In the genomic region with DNA sequence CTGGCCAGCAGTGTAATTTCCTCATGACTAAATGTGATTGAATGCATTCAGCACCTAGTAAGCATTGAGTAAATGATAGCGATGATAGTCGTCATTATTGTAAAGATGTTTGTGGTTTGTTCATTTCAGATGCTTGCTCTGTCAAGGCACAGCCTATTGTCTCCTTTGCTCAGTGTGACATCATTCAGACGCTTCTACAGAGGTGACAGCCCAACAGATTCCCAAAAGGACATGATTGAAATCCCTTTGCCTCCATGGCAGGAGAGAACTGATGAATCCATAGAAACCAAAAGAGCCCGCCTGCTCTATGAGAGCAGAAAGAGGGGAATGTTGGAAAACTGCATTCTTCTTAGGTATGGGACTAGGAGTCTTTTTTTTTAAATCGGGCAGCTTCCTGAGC, we compare ENCODE assay signal across 35 cellular contexts.
"Had no signal": no experiment of that assay in that cellular context is flagged by ENCODE, and none has a peak within 500 bp of the region (broad histone marks: within the 10 kb centered on the region; RNA-seq: fewer than 3 reads in every experiment).

No MANE protein-coding gene starts in this region.

- H3K36me3 ChIP-seq: breast epithelium had no signal

- DNase-seq: activated B cell treated with CpG ODN at 0.5 μM for 24 hours; activated CD4-positive, alpha-beta memory T cell treated with anti-CD3 and anti-CD28 coated beads for 36 hours; activated CD4-positive, alpha-beta T cell treated with anti-CD3 and anti-CD28 coated beads for 4 hours; activated CD4-positive, alpha-beta T cell treated with anti-CD3 and anti-CD28 coated beads, Interleukin-2, amount 10 ng/mL, durations not matched to agents 24 days and 14 days; activated CD4-positive, alpha-beta T cell treated with anti-CD3 and anti-CD28 coated beads, Interleukin-2, amount 50 U/mL, for 1 hour; activated CD4-positive, alpha-beta T cell treated with anti-CD3 and anti-CD28 coated beads, Interleukin-2, amount 50 U/mL, for 4 hours; activated CD4-positive, CD25-positive, alpha-beta regulatory T cell treated with anti-CD3 and anti-CD28 coated beads, Interleukin-2, amount 50 U/mL, for 72 hours; activated CD8-positive, alpha-beta memory T cell treated with anti-CD3 and anti-CD28 coated beads, Interleukin-2, amount 50 U/mL, for 4 hours; activated CD8-positive, alpha-beta T cell treated with anti-CD3 and anti-CD28 coated beads for 36 hours; activated effector memory CD4-positive, alpha-beta T cell treated with anti-CD3 and anti-CD28 coated beads, Interleukin-2, amount 50 U/mL, for 16 hours; activated gamma-delta T cell treated with Interleukin-2 at 50 U/mL for 16 hours; activated naive CD4-positive, alpha-beta T cell; activated naive CD4-positive, alpha-beta T cell treated with anti-CD3 and anti-CD28 coated beads, Interleukin-2, amount 10 ng/mL, durations not matched to agents 7 days and 5 days; activated T-cell treated with anti-CD3 and anti-CD28 coated beads for 4 hours; activated T-cell treated with anti-CD3 and anti-CD28 coated beads, Interleukin-2, amount 50 U/mL, for 1 hour; activated T-cell treated with anti-CD3 and anti-CD28 coated beads, Interleukin-2, amount 50 U/mL, for 72 hours; adrenal gland; amniotic stem cell; aorta; body of pancreas; brain microvascular endothelial cell; central memory CD4-positive, alpha-beta T cell; SW 1271; T-helper 1 cell; T-helper 2 cell; T-helper 9 cell had no signal

- H3K4me3 Mint-ChIP-seq: activated B cell treated with CpG ODN at 0.5 μM for 24 hours; activated CD4-positive, alpha-beta memory T cell treated with anti-CD3 and anti-CD28 coated beads for 36 hours; activated CD4-positive, alpha-beta T cell treated with anti-CD3 and anti-CD28 coated beads, Interleukin-2, amount 10 ng/mL, durations not matched to agents 24 days and 14 days; activated CD8-positive, alpha-beta T cell treated with anti-CD3 and anti-CD28 coated beads for 36 hours; activated naive CD4-positive, alpha-beta T cell treated with anti-CD3 and anti-CD28 coated beads, Interleukin-2, amount 10 ng/mL, durations not matched to agents 7 days and 5 days; activated T-cell treated with anti-CD3 and anti-CD28 coated beads, Interleukin-2, amount 50 U/mL, for 72 hours; activated T-helper 1 cell treated with anti-CD3 and anti-CD28 coated beads, Interleukin-12 subunit alpha, Interleukin-12 subunit beta, Interleukin-2, Interleukin-4 antibody, amounts not matched to agents 30 ng/mL and 10 ng/mL and 1 ng/mL, durations not matched to agents 14 hours and 24 hours and 36 hours; activated T-helper 17 cell treated with anti-CD3 and anti-CD28 coated beads, Interleukin-2, amount 50 U/mL, for 72 hours; T-helper 1 cell treated with Interleukin-12 subunit alpha and Interleukin-12 subunit beta and Interleukin-4 antibody, amounts not matched to agents 30 μg/mL and 1 μg/mL, for 36 hours; T-helper 2 cell treated with Interferon-gamma antibody and Interleukin-4, amounts not matched to agents 5 μg/mL and 100 μg/mL, for 36 hours had no signal

- H3K27ac ChIP-seq: adrenal gland, body of pancreas, brain microvascular endothelial cell, breast epithelium, VCaP had no signal

- H3K27ac Mint-ChIP-seq: activated B cell treated with CpG ODN at 0.5 μM for 24 hours; activated CD4-positive, alpha-beta memory T cell treated with anti-CD3 and anti-CD28 coated beads for 36 hours; activated CD4-positive, alpha-beta T cell treated with anti-CD3 and anti-CD28 coated beads, Interleukin-2, amount 10 ng/mL, durations not matched to agents 24 days and 14 days; activated CD8-positive, alpha-beta T cell treated with anti-CD3 and anti-CD28 coated beads for 36 hours; activated naive CD4-positive, alpha-beta T cell treated with anti-CD3 and anti-CD28 coated beads, Interleukin-2, amount 10 ng/mL, durations not matched to agents 7 days and 5 days; activated T-helper 1 cell treated with anti-CD3 and anti-CD28 coated beads, Interleukin-12 subunit alpha, Interleukin-12 subunit beta, Interleukin-2, Interleukin-4 antibody, amounts not matched to agents 30 ng/mL and 10 ng/mL and 1 ng/mL, durations not matched to agents 14 hours and 24 hours and 36 hours; T-helper 1 cell treated with Interleukin-12 subunit alpha and Interleukin-12 subunit beta and Interleukin-4 antibody, amounts not matched to agents 30 μg/mL and 1 μg/mL, for 36 hours; T-helper 2 cell treated with Interferon-gamma antibody and Interleukin-4, amounts not matched to agents 5 μg/mL and 100 μg/mL, for 36 hours had no signal

- H3K4me3 ChIP-seq: adrenal gland, body of pancreas, breast epithelium had no signal

- H3K4me1 ChIP-seq: breast epithelium had no signal

- ATAC-seq: activated CD8-positive, alpha-beta T cell treated with anti-CD3 and anti-CD28 coated beads for 36 hours; activated naive CD4-positive, alpha-beta T cell treated with anti-CD3 and anti-CD28 coated beads, Interleukin-2, amount 50 U/mL, for 72 hours; activated T-cell treated with anti-CD3 and anti-CD28 coated beads, Interleukin-2, amount 50 U/mL, for 72 hours; activated T-helper 17 cell treated with anti-CD3 and anti-CD28 coated beads, Interleukin-2, amount 50 U/mL, for 72 hours; body of pancreas had no signal

- H3K9me3 ChIP-seq: adrenal gland, body of pancreas, breast epithelium had no signal

- H3K9me3 Mint-ChIP-seq: activated B cell treated with CpG ODN at 0.5 μM for 24 hours; activated CD4-positive, alpha-beta memory T cell treated with anti-CD3 and anti-CD28 coated beads for 36 hours; activated CD4-positive, alpha-beta T cell treated with anti-CD3 and anti-CD28 coated beads, Interleukin-2, amount 10 ng/mL, durations not matched to agents 24 days and 14 days; activated CD8-positive, alpha-beta T cell treated with anti-CD3 and anti-CD28 coated beads for 36 hours; activated naive CD4-positive, alpha-beta T cell treated with anti-CD3 and anti-CD28 coated beads, Interleukin-2, amount 10 ng/mL, durations not matched to agents 7 days and 5 days; activated naive CD4-positive, alpha-beta T cell treated with anti-CD3 and anti-CD28 coated beads, Interleukin-2, amount 50 U/mL, for 72 hours; activated T-cell treated with anti-CD3 and anti-CD28 coated beads, Interleukin-2, amount 50 U/mL, for 72 hours; activated T-helper 1 cell treated with anti-CD3 and anti-CD28 coated beads, Interleukin-12 subunit alpha, Interleukin-12 subunit beta, Interleukin-2, Interleukin-4 antibody, amounts not matched to agents 30 ng/mL and 10 ng/mL and 1 ng/mL, durations not matched to agents 14 hours and 24 hours and 36 hours; activated T-helper 17 cell treated with anti-CD3 and anti-CD28 coated beads, Interleukin-2, amount 50 U/mL, for 72 hours; T-helper 1 cell treated with Interleukin-12 subunit alpha and Interleukin-12 subunit beta and Interleukin-4 antibody, amounts not matched to agents 30 μg/mL and 1 μg/mL, for 36 hours; T-helper 2 cell treated with Interferon-gamma antibody and Interleukin-4, amounts not matched to agents 5 μg/mL and 100 μg/mL, for 36 hours had no signal

- FAIRE-seq: astrocyte, TTC549 had no signal

- H3K27me3 Mint-ChIP-seq: activated B cell treated with CpG ODN at 0.5 μM for 24 hours; activated CD4-positive, alpha-beta memory T cell treated with anti-CD3 and anti-CD28 coated beads for 36 hours; activated CD4-positive, alpha-beta T cell treated with anti-CD3 and anti-CD28 coated beads, Interleukin-2, amount 10 ng/mL, durations not matched to agents 24 days and 14 days; activated CD8-positive, alpha-beta T cell treated with anti-CD3 and anti-CD28 coated beads for 36 hours; activated naive CD4-positive, alpha-beta T cell treated with anti-CD3 and anti-CD28 coated beads, Interleukin-2, amount 10 ng/mL, durations not matched to agents 7 days and 5 days; activated T-helper 17 cell treated with anti-CD3 and anti-CD28 coated beads, Interleukin-2, amount 50 U/mL, for 72 hours had no signal

- H3K27me3 ChIP-seq: adrenal gland, body of pancreas, brain microvascular endothelial cell, breast epithelium had no signal
